ENCODE assay signal across 25 cellular contexts in genomic region chr14:90666571-90666970, GRCh38.
A peak's percentile ranks its signal among the peaks of the same experiment; 100 is the strongest.
DNase-seq lines count a peak whose midpoint lies in the region; ATAC-seq and TF ChIP-seq lines count a peak whose summit lies in the region.
"Had no signal": no experiment of that assay in that cellular context is flagged by ENCODE, and none has a peak within 500 bp of the region (broad histone marks: within the 10 kb centered on the region; RNA-seq: fewer than 3 reads in every experiment).

No MANE protein-coding gene starts in this region.

- no peaks in the 10 kb centered on the region for H3K9me2 ChIP-seq in hepatocyte (replicated peaks; ENCODE audit: insufficient read depth)

- intact Hi-C loops in colonic mucosa (cut with DNase I) = no loop called here
- intact Hi-C loops in CD4-positive, alpha-beta memory T cell (cut with micrococcal nuclease) = no loop called here

- peaks cover 0 to 1% of the 10 kb centered on the region in 2 donors for H3K27me3 Mint-ChIP-seq in CD4-positive, alpha-beta memory T cell
- H3K27me3 Mint-ChIP-seq in glutamatergic neuron (ENCODE audit: unreplicated experiment) = no peaks in the 10 kb centered on the region
- H3K27me3 Mint-ChIP-seq: CD4-positive, CD25-positive, alpha-beta regulatory T cell; IgD-negative memory B cell had no signal

- H3K9ac ChIP-seq in colonic mucosa (ENCODE audit: low read depth in 2 of 2, low read length in 2 of 2) (no peak overlapping the region), skeletal muscle tissue (ENCODE audit: low read depth in 1 of 3, low read length in 3 of 3) (no peak overlapping the region)

- no peak overlapping the region for H3K27ac ChIP-seq in HEK293 (ENCODE audit: extremely low read depth, low read depth, low read length)
- peak overlapping the region; percentile 2 for H3K27ac ChIP-seq in colonic mucosa
- peak overlapping the region; percentile 22 for H3K27ac ChIP-seq in hepatocyte
- peak overlapping the region; percentile 12 for H3K27ac ChIP-seq in skeletal muscle tissue (ENCODE audit: low read depth, low read length)
- H3K27ac ChIP-seq in CD4-positive, alpha-beta memory T cell (ENCODE audit: low read depth, low read length) = no peak overlapping the region
- H3K27ac ChIP-seq: SK-N-MC had no signal

- H3K4me2 ChIP-seq in hepatocyte = peak overlapping the region; percentile 27

- CTCF ChIA-PET in HEK293 (lab: Yijun Ruan, JAX) = no interaction called here
- CTCF ChIA-PET in CD4-positive, alpha-beta memory T cell (lab: Charles Lee; ENCODE audit: partially characterized antibody) = no interaction called here

- no peak overlapping the region for H3K4me3 Mint-ChIP-seq in CD4-positive, alpha-beta memory T cell
- H3K4me3 Mint-ChIP-seq in glutamatergic neuron (ENCODE audit: unreplicated experiment) = no peak overlapping the region
- H3K4me3 Mint-ChIP-seq: CD4-positive, CD25-positive, alpha-beta regulatory T cell had no signal

- POLR2A ChIA-PET in HEK293 (lab: Yijun Ruan, JAX) = no interaction called here
- POLR2A ChIA-PET in CD4-positive, alpha-beta memory T cell (lab: Charles Lee; ENCODE audit: partially characterized antibody) = no interaction called here

- ATAC-seq in HG03039 (IDR thresholded peaks at IDR 0.05; ENCODE audit: unreplicated experiment) = no peak
- ATAC-seq: HCT116 had no signal

- H2AFZ ChIP-seq in hepatocyte = no peak overlapping the region

- H3K9me3 ChIP-seq in HEK293 (ENCODE audit: control insufficient read depth, insufficient read depth, low read depth, low read length) (no peaks in the 10 kb centered on the region), colonic mucosa (no peaks in the 10 kb centered on the region), hepatocyte (ENCODE audit: low read depth) (no peaks in the 10 kb centered on the region), skeletal muscle tissue (ENCODE audit: control insufficient read depth in 3 of 3, low read length in 3 of 3) (no peaks in the 10 kb centered on the region)
- no peaks in the 10 kb centered on the region for H3K9me3 ChIP-seq in CD4-positive, alpha-beta memory T cell (ENCODE audit: control insufficient read depth in 1 of 2, low read length in 2 of 2)
- H3K9me3 ChIP-seq: BE2C, Caco-2 had no signal

- H3K36me3 ChIP-seq in HEK293 (ENCODE audit: control insufficient read depth in 2 of 2, insufficient read depth in 1 of 2, low read length in 2 of 2) (peaks cover 0 to 18% of the 10 kb centered on the region in 2 experiments; a peak in 2 of 3 replicates), colonic mucosa (no peaks in the 10 kb centered on the region), hepatocyte (replicated peaks; ENCODE audit: insufficient read depth, low read depth) (no peaks in the 10 kb centered on the region), skeletal muscle tissue (ENCODE audit: control insufficient read depth in 3 of 3, insufficient read depth in 3 of 3, low read length in 3 of 3) (no peaks in the 10 kb centered on the region)
- H3K36me3 ChIP-seq in CD4-positive, alpha-beta memory T cell (ENCODE audit: insufficient read depth, low read length) = no peaks in the 10 kb centered on the region
- H3K36me3 ChIP-seq: BE2C had no signal

- peaks cover 0 to 15% (median 4%) of the 10 kb centered on the region in 8 donors for H3K9me3 Mint-ChIP-seq in CD4-positive, alpha-beta memory T cell
- peaks cover 4% of the 10 kb centered on the region for H3K9me3 Mint-ChIP-seq in glutamatergic neuron (ENCODE audit: unreplicated experiment)

- H3K27me3 ChIP-seq in colonic mucosa (no peaks in the 10 kb centered on the region), hepatocyte (no peaks in the 10 kb centered on the region), skeletal muscle tissue (ENCODE audit: control insufficient read depth in 3 of 3, insufficient read depth in 3 of 3, low read length in 3 of 3) (no peaks in the 10 kb centered on the region)
- no peaks in the 10 kb centered on the region for H3K27me3 ChIP-seq in CD4-positive, alpha-beta memory T cell (ENCODE audit: insufficient read depth, low read length)
- H3K27me3 ChIP-seq: BE2C had no signal

- no peaks in the 10 kb centered on the region for H3K4me1 Mint-ChIP-seq in CD4-positive, alpha-beta memory T cell
- H3K4me1 Mint-ChIP-seq in glutamatergic neuron (ENCODE audit: low read depth, unreplicated experiment) = no peaks in the 10 kb centered on the region

- H3K4me1 ChIP-seq in HEK293 (ENCODE audit: control insufficient read depth, insufficient read depth, low read length) (0 out of 2 replicates have a peak, but pooled peaks cover 3% of the 10 kb centered on the region), colonic mucosa (no peaks in the 10 kb centered on the region), hepatocyte (ENCODE audit: insufficient read depth) (peaks cover 3% of the 10 kb centered on the region), skeletal muscle tissue (ENCODE audit: control insufficient read depth in 3 of 3, insufficient read depth in 3 of 3, low read length in 3 of 3) (peaks cover 42 to 55% (median 43%) of the 10 kb centered on the region in 3 donors)
- no peaks in the 10 kb centered on the region for H3K4me1 ChIP-seq in CD4-positive, alpha-beta memory T cell (ENCODE audit: insufficient read depth, low read length)
- H3K4me1 ChIP-seq: BE2C, Caco-2 had no signal

- no peak overlapping the region for H3K27ac Mint-ChIP-seq in CD4-positive, alpha-beta memory T cell
- H3K27ac Mint-ChIP-seq in glutamatergic neuron (ENCODE audit: unreplicated experiment) = no peak overlapping the region
- H3K27ac Mint-ChIP-seq: IgD-negative memory B cell had no signal

- H3K36me3 Mint-ChIP-seq in CD4-positive, alpha-beta memory T cell = no peaks in the 10 kb centered on the region
- peaks cover 7% of the 10 kb centered on the region for H3K36me3 Mint-ChIP-seq in glutamatergic neuron (ENCODE audit: unreplicated experiment)
- H3K36me3 Mint-ChIP-seq: IgD-negative memory B cell had no signal

- peak; percentile 27 for DNase-seq in colonic mucosa
- DNase-seq in hepatocyte (ENCODE audit: low spot score) = no peak
- DNase-seq in CD4-positive, alpha-beta memory T cell = no peak
- no peak for DNase-seq in amygdala (lab: John Stamatoyannopoulos, UW)
- no peak for DNase-seq in glutamatergic neuron
- DNase-seq: BE2C; Caco-2; CD4-positive, CD25-positive, alpha-beta regulatory T cell; DMS153; EL; GF-D8; NCI-H1105; NCI-H146; NCI-H2029 treated with DMSO at 0.1 percent for 48 hours; NCI-H2171; NCI-H345; NCI-H524 treated with DMSO at 0.1 percent for 48 hours; OCI-M1; Right ventricle myocardium superior had no signal

- H3K4me3 ChIP-seq in HEK293 (ENCODE audit: low read depth, low read length) (no peak overlapping the region), colonic mucosa (no peak overlapping the region), hepatocyte (no peak overlapping the region), skeletal muscle tissue (ENCODE audit: low read length in 3 of 3) (no peak overlapping the region)
- H3K4me3 ChIP-seq in CD4-positive, alpha-beta memory T cell (ENCODE audit: low read length in 2 of 2) = no peak overlapping the region
- H3K4me3 ChIP-seq: SK-N-MC had no signal

- H4K20me1 ChIP-seq in hepatocyte (ENCODE audit: insufficient read depth, poor library complexity, severe bottlenecking) = no peaks in the 10 kb centered on the region

- no peak for TF ChIP-seq CTCF in HEK293 (tag by site-specific recombination; IDR thresholded peaks at IDR 0.05)
- TF ChIP-seq CTCF in colonic mucosa (IDR thresholded peaks at IDR 0.05) = no peak
- no peak for TF ChIP-seq CTCF in hepatocyte (IDR thresholded peaks at IDR 0.05; ENCODE audit: poor library complexity)
- TF ChIP-seq CTCF in glutamatergic neuron (IDR thresholded peaks at IDR 0.05; ENCODE audit: partially characterized antibody, unreplicated experiment) = no peak

- WGBS in hepatocyte (ENCODE audit: low lambda C conversion rate, missing lambda C conversion rate) = 48% methylated on average over 3 of the region's 3 CpGs

- H3K79me2 ChIP-seq in hepatocyte = no peaks in the 10 kb centered on the region

TF ChIP-seq in HEK293, 187 proteins besides CTCF, POLR2A, EP300 and RAD21:
- TF ChIP-seq ZFP3 (tag by site-specific recombination; IDR thresholded peaks at IDR 0.05; ENCODE audit: low read depth) (no peak), ZFHX2 (tag by site-specific recombination; conservative IDR thresholded peaks at IDR 0.05) (peak; percentile 38), EGR2 (tag by site-specific recombination; IDR thresholded peaks at IDR 0.05; ENCODE audit: low read depth) (peak; percentile 36; the same call in 1 of the 2 replicates)

Comparison
In these comparisons a context has a peak if more than half of its experiments do, and no peak if none do; other contexts are left out.
1. H3K27ac ChIP-seq: peak in colonic mucosa (single experiment), hepatocyte (single experiment) and skeletal muscle tissue (single experiment); none in HEK293 (single experiment) and CD4-positive, alpha-beta memory T cell (single experiment).